In genomic region chr17:6108987-6109386, GRCh38 we compare ENCODE assay signal across 26 cellular contexts. TPM values are rescaled to one million over a fixed set of nuclear protein-coding genes. Genes with fewer than 3 reads are reported as not detected.
"Had no signal": no experiment of that assay in that cellular context is flagged by ENCODE, and none has a peak within 500 bp of the region (broad histone marks: within the 10 kb centered on the region; RNA-seq: fewer than 3 reads in every experiment).

No MANE protein-coding gene starts in this region.

- H3K4me1 ChIP-seq: body of pancreas had no signal

- H3K4me3 ChIP-seq: body of pancreas had no signal

- H3K4me1 Mint-ChIP-seq: activated B cell treated with CpG ODN at 0.5 μM for 24 hours; activated naive CD4-positive, alpha-beta T cell treated with anti-CD3 and anti-CD28 coated beads, Interleukin-2, amount 10 ng/mL, durations not matched to agents 7 days and 5 days; activated naive CD8-positive, alpha-beta T cell treated with anti-CD3 and anti-CD28 coated beads, Interleukin-2, amount 10 ng/mL, durations not matched to agents 7 days and 5 days; T-helper 17 cell had no signal

- H3K27ac Mint-ChIP-seq: activated B cell treated with CpG ODN at 0.5 μM for 24 hours; activated CD8-positive, alpha-beta T cell treated with anti-CD3 and anti-CD28 coated beads for 36 hours; activated naive CD4-positive, alpha-beta T cell treated with anti-CD3 and anti-CD28 coated beads, Interleukin-2, amount 10 ng/mL, durations not matched to agents 7 days and 5 days; activated naive CD8-positive, alpha-beta T cell treated with anti-CD3 and anti-CD28 coated beads, Interleukin-2, amount 10 ng/mL, durations not matched to agents 7 days and 5 days; activated T-helper 17 cell treated with anti-CD3 and anti-CD28 coated beads, Interleukin-2, amount 50 U/mL, for 72 hours; T-helper 17 cell; T-helper 2 cell treated with Interferon-gamma antibody and Interleukin-4, amounts not matched to agents 5 μg/mL and 100 μg/mL, for 36 hours had no signal

- DNase-seq: activated B cell treated with CpG ODN at 0.5 μM for 24 hours; activated CD4-positive, alpha-beta T cell treated with anti-CD3 and anti-CD28 coated beads for 48 hours; activated CD4-positive, alpha-beta T cell treated with anti-CD3 and anti-CD28 coated beads, Interleukin-2, amount 50 U/mL, for 1 hour; activated CD4-positive, alpha-beta T cell treated with anti-CD3 and anti-CD28 coated beads, Interleukin-2, amount 50 U/mL, for 48 hours; activated CD8-positive, alpha-beta memory T cell treated with anti-CD3 and anti-CD28 coated beads for 24 hours; activated CD8-positive, alpha-beta T cell treated with anti-CD3 and anti-CD28 coated beads for 36 hours; activated gamma-delta T cell; activated naive CD4-positive, alpha-beta T cell; activated naive CD4-positive, alpha-beta T cell treated with anti-CD3 and anti-CD28 coated beads, Interleukin-2, amount 10 ng/mL, durations not matched to agents 7 days and 5 days; activated naive CD8-positive, alpha-beta T cell treated with anti-CD3 and anti-CD28 coated beads, Interleukin-2, amount 10 ng/mL, durations not matched to agents 7 days and 5 days; activated T-cell treated with anti-CD3 and anti-CD28 coated beads, Interleukin-2, amount 50 U/mL, for 4 hours; amygdala; aorta; body of pancreas; caudate nucleus; effector CD8-positive, alpha-beta T cell; foreskin fibroblast; T-helper 1 cell; T-helper 17 cell; T1000; WERI-Rb-1 had no signal

- H3K4me3 Mint-ChIP-seq: activated B cell treated with CpG ODN at 0.5 μM for 24 hours; activated CD8-positive, alpha-beta T cell treated with anti-CD3 and anti-CD28 coated beads for 36 hours; activated naive CD4-positive, alpha-beta T cell treated with anti-CD3 and anti-CD28 coated beads, Interleukin-2, amount 10 ng/mL, durations not matched to agents 7 days and 5 days; activated naive CD8-positive, alpha-beta T cell treated with anti-CD3 and anti-CD28 coated beads, Interleukin-2, amount 10 ng/mL, durations not matched to agents 7 days and 5 days; activated T-cell treated with anti-CD3 and anti-CD28 coated beads, Interleukin-2, amount 50 U/mL, for 4 hours; activated T-helper 17 cell treated with anti-CD3 and anti-CD28 coated beads, Interleukin-2, amount 50 U/mL, for 72 hours; T-helper 17 cell; T-helper 2 cell treated with Interferon-gamma antibody and Interleukin-4, amounts not matched to agents 5 μg/mL and 100 μg/mL, for 36 hours had no signal

- H3K27me3 Mint-ChIP-seq: activated naive CD4-positive, alpha-beta T cell treated with anti-CD3 and anti-CD28 coated beads, Interleukin-2, amount 10 ng/mL, durations not matched to agents 7 days and 5 days had no signal

- H3K27me3 ChIP-seq: body of pancreas had no signal

- H3K9me3 ChIP-seq: body of pancreas had no signal

- H3K27ac ChIP-seq: body of pancreas, WERI-Rb-1 had no signal

- H3K9me3 Mint-ChIP-seq: activated CD8-positive, alpha-beta T cell treated with anti-CD3 and anti-CD28 coated beads for 36 hours; activated naive CD4-positive, alpha-beta T cell treated with anti-CD3 and anti-CD28 coated beads, Interleukin-2, amount 10 ng/mL, durations not matched to agents 7 days and 5 days; activated T-cell treated with anti-CD3 and anti-CD28 coated beads, Interleukin-2, amount 50 U/mL, for 4 hours had no signal

- H3K36me3 Mint-ChIP-seq: activated naive CD4-positive, alpha-beta T cell treated with anti-CD3 and anti-CD28 coated beads, Interleukin-2, amount 10 ng/mL, durations not matched to agents 7 days and 5 days; activated naive CD4-positive, alpha-beta T cell treated with anti-CD3 and anti-CD28 coated beads, Interleukin-2, amount 50 U/mL, for 72 hours; activated naive CD8-positive, alpha-beta T cell treated with anti-CD3 and anti-CD28 coated beads, Interleukin-2, amount 10 ng/mL, durations not matched to agents 7 days and 5 days had no signal

- ATAC-seq: activated CD4-positive, CD25-positive, alpha-beta regulatory T cell treated with anti-CD3 and anti-CD28 coated beads, Interleukin-2, amount 50 U/mL, for 24 hours; activated CD8-positive, alpha-beta T cell treated with anti-CD3 and anti-CD28 coated beads for 36 hours; activated naive CD4-positive, alpha-beta T cell treated with anti-CD3 and anti-CD28 coated beads, Interleukin-2, amount 50 U/mL, for 72 hours; activated T-cell treated with anti-CD3 and anti-CD28 coated beads, Interleukin-2, amount 50 U/mL, for 4 hours; activated T-helper 17 cell treated with anti-CD3 and anti-CD28 coated beads, Interleukin-2, amount 50 U/mL, for 72 hours; body of pancreas; esophagus mucosa; T-helper 17 cell had no signal

RNA-seq across cellular contexts. Expression of gene WSCD1, which starts 38.8 kb away (rescaled TPM):
- total RNA-seq: activated B cell treated with CpG ODN at 0.5 μM for 24 hours; activated naive CD8-positive, alpha-beta T cell treated with anti-CD3 and anti-CD28 coated beads, Interleukin-2, amount 10 ng/mL, durations not matched to agents 7 days and 5 days; activated T-helper 17 cell treated with anti-CD3 and anti-CD28 coated beads, Interleukin-2, amount 50 U/mL, for 72 hours had no signal
